Comparison of ENCODE assay signal across 8 cellular contexts in genomic region chr14:69818760-69819191, GRCh38. TPM values are rescaled to one million over a fixed set of nuclear protein-coding genes. Genes with fewer than 3 reads are reported as not detected.
DNase-seq lines count a peak whose midpoint lies in the region; ATAC-seq and TF ChIP-seq lines count a peak whose summit lies in the region.

No MANE protein-coding gene starts in this region.

- H3K9ac ChIP-seq in Loucy (ENCODE audit: low read depth, low read length, poor library complexity, severe bottlenecking) (peak overlapping the region; percentile 8), parathyroid adenoma (no peak overlapping the region)

- H3F3A ChIP-seq in Loucy (ENCODE audit: low read depth) = no peaks in the 10 kb centered on the region

- H3K9me3 Mint-ChIP-seq in glutamatergic neuron (ENCODE audit: unreplicated experiment) = no peaks in the 10 kb centered on the region

- ATAC-seq in HG02610 (IDR thresholded peaks at IDR 0.05; ENCODE audit: unreplicated experiment) = no peak
- no peak for ATAC-seq in GM21390 (IDR thresholded peaks at IDR 0.05; ENCODE audit: unreplicated experiment)

- DNase-seq in ELR (ENCODE audit: low read depth) (peak; percentile 72), SJCRH30 (peak; percentile 61 to 86), glutamatergic neuron (peak; percentile 48)
- peak; percentile 30 for DNase-seq in activated naive CD4-positive, alpha-beta T cell treated with anti-CD3 and anti-CD28 coated beads, Interleukin-2, amount 50 U/mL, for 16 hours

- H3K4me1 ChIP-seq in Loucy (ENCODE audit: insufficient read depth, low read length, poor library complexity, severe bottlenecking) (peaks cover 5% of the 10 kb centered on the region), SJCRH30 (peaks cover 4% of the 10 kb centered on the region; the same call in 1 of the 2 replicates), parathyroid adenoma (no peaks in the 10 kb centered on the region)

- no peak overlapping the region for H3K27ac Mint-ChIP-seq in glutamatergic neuron (ENCODE audit: unreplicated experiment)

- H3K27me3 Mint-ChIP-seq in glutamatergic neuron (ENCODE audit: unreplicated experiment) = no peaks in the 10 kb centered on the region

- H3K27me3 ChIP-seq in Loucy (ENCODE audit: insufficient read depth, low read length, poor library complexity, severe bottlenecking) (no peaks in the 10 kb centered on the region), SJCRH30 (no peaks in the 10 kb centered on the region), parathyroid adenoma (ENCODE audit: control insufficient read depth, insufficient read depth, low read length) (no peaks in the 10 kb centered on the region)

- H3K4me3 ChIP-seq in Loucy (ENCODE audit: low read length, poor library complexity, severe bottlenecking) (peak overlapping the region; percentile 4), SJCRH30 (no peak overlapping the region), parathyroid adenoma (ENCODE audit: low read depth, low read length) (no peak overlapping the region)

- no peaks in the 10 kb centered on the region for H3K9me3 ChIP-seq in Loucy (ENCODE audit: insufficient read depth, low read depth, low read length)
- no peaks in the 10 kb centered on the region for H3K9me3 ChIP-seq in SJCRH30 (replicated peaks)
- H3K9me3 ChIP-seq in parathyroid adenoma (ENCODE audit: control insufficient read depth, low read length) = no peaks in the 10 kb centered on the region

- H3K9me2 ChIP-seq in Loucy (replicated peaks; ENCODE audit: low read depth, low read length) = no peaks in the 10 kb centered on the region

- no peaks in the 10 kb centered on the region for H4K20me1 ChIP-seq in Loucy (ENCODE audit: insufficient read depth, low read length, poor library complexity, severe bottlenecking)

- H3K4me3 Mint-ChIP-seq in glutamatergic neuron (ENCODE audit: unreplicated experiment) = no peak overlapping the region

- H3K27ac ChIP-seq in SJCRH30 (no peak overlapping the region), parathyroid adenoma (no peak overlapping the region)

- peak overlapping the region; percentile 68 for H2AFZ ChIP-seq in Loucy (ENCODE audit: low read length)
- H2AFZ ChIP-seq in parathyroid adenoma = no peak overlapping the region

- no peaks in the 10 kb centered on the region for H3K4me1 Mint-ChIP-seq in glutamatergic neuron (ENCODE audit: low read depth, unreplicated experiment)

- H3K79me2 ChIP-seq in Loucy (ENCODE audit: insufficient read depth, low read length) = no peaks in the 10 kb centered on the region
- no peaks in the 10 kb centered on the region for H3K79me2 ChIP-seq in parathyroid adenoma

- H3K4me2 ChIP-seq in Loucy (ENCODE audit: low read depth, low read length, poor library complexity, severe bottlenecking) (peak overlapping the region; percentile 37), parathyroid adenoma (ENCODE audit: low read length) (no peak overlapping the region)

- TF ChIP-seq CTCF in Loucy (conservative IDR thresholded peaks at IDR 0.05; ENCODE audit: low read length) = peak; percentile 94
- TF ChIP-seq CTCF in glutamatergic neuron (IDR thresholded peaks at IDR 0.05; ENCODE audit: partially characterized antibody, unreplicated experiment) = peak; percentile 98
- peak; percentile 96 for TF ChIP-seq CTCF in parathyroid adenoma (IDR thresholded peaks at IDR 0.05)

- no peaks in the 10 kb centered on the region for H3K36me3 Mint-ChIP-seq in glutamatergic neuron (ENCODE audit: unreplicated experiment)

- H3K36me3 ChIP-seq in Loucy (ENCODE audit: insufficient read depth, low read length) (no peaks in the 10 kb centered on the region), SJCRH30 (no peaks in the 10 kb centered on the region), parathyroid adenoma (ENCODE audit: control insufficient read depth, insufficient read depth, low read length) (no peaks in the 10 kb centered on the region)

RNA-seq across cellular contexts. Expression of gene SLC10A1, which starts 21.7 kb away (rescaled TPM):
- total RNA-seq in SJCRH30 (2014; rRNA removed; shearing (Covaris generic)) = not detected in 2 replicates
- not detected for total RNA-seq in glutamatergic neuron (ENCODE audit: unreplicated experiment)

RNA-seq across cellular contexts. Expression of gene SRSF5, which starts 51.8 kb away (rescaled TPM):
- 144 and 173 TPM in 2 replicates for total RNA-seq in SJCRH30 (2014; rRNA removed; shearing (Covaris generic))
- 319 TPM for total RNA-seq in glutamatergic neuron (ENCODE audit: unreplicated experiment)
